In genomic region chr16:726188-726437, GRCh38 we compare ENCODE assay signal across 1 cellular context.
TF ChIP-seq lines count a peak whose summit lies in the region.

No MANE protein-coding gene starts in this region.

TF ChIP-seq in IMR-90, 13 proteins besides CTCF, POLR2A, EP300 and RAD21 (continued from another document):
- TF ChIP-seq SMC3 (IDR thresholded peaks at IDR 0.05; ENCODE audit: low read depth, low read length) (no peak), NFE2L2 (IDR thresholded peaks at IDR 0.05; ENCODE audit: low read depth, low read length) (no peak), BHLHE40 (IDR thresholded peaks at IDR 0.05; ENCODE audit: low read depth, low read length) (no peak), MAZ (IDR thresholded peaks at IDR 0.05; ENCODE audit: borderline replicate concordance, low read depth, low read length) (no peak), RCOR1 (IDR thresholded peaks at IDR 0.05; ENCODE audit: insufficient replicate concordance, low read length) (no peak), MAFK (IDR thresholded peaks at IDR 0.05; ENCODE audit: low read depth, low read length) (no peak), USF2 (IDR thresholded peaks at IDR 0.05; ENCODE audit: low read depth, low read length) (no peak), CEBPB (IDR thresholded peaks at IDR 0.05; ENCODE audit: low read depth, low read length) (no peak), FOS (IDR thresholded peaks at IDR 0.05; ENCODE audit: low read depth, low read length) (no peak), RFX5 (IDR thresholded peaks at IDR 0.05; ENCODE audit: low read depth, low read length) (no peak), CHD1 (IDR thresholded peaks at IDR 0.05; ENCODE audit: low read depth, low read length) (no peak), MXI1 (IDR thresholded peaks at IDR 0.05; ENCODE audit: borderline replicate concordance, low read depth, low read length) (no peak)
